Comparison of ENCODE assay signal across 9 cellular contexts in genomic region chr11:129785383-129786111, GRCh38. TPM values are rescaled to one million over a fixed set of nuclear protein-coding genes. Genes with fewer than 3 reads are reported as not detected.
DNase-seq lines count a peak whose midpoint lies in the region; ATAC-seq, FAIRE-seq and TF ChIP-seq lines count a peak whose summit lies in the region.
"Had no signal": no experiment of that assay in that cellular context is flagged by ENCODE, and none has a peak within 500 bp of the region (broad histone marks: within the 10 kb centered on the region; RNA-seq: fewer than 3 reads in every experiment).

No MANE protein-coding gene starts in this region.

- H3K4me3 ChIP-seq in vagina (no peak overlapping the region), coronary artery (no peak overlapping the region)

- intact Hi-C loops in vagina (cut with DNase I) = no loop called here

- in situ Hi-C loops in SK-MEL-5 (cut with HindIII; ENCODE audit: low pct_unique_long_range_greater_than_20kb, low sequenced_read_pairs) = no loop called here

- H3K36me3 ChIP-seq in vagina = no peaks in the 10 kb centered on the region

- no peak for TF ChIP-seq POLR2A in vagina (IDR thresholded peaks at IDR 0.05)

- DNase-seq in COR-L47 (lab: John Stamatoyannopoulos, UW) (peak; percentile 37), HTR-8/SVneo (ENCODE audit: insufficient read length, low spot score) (peak; percentile 7), SK-MEL-5 (ENCODE audit: low read depth, low spot score) (peak; percentile 9), left lobe of liver (ENCODE audit: low spot score) (no peak), vagina (ENCODE audit: extremely low spot score in 2 of 2) (no peak), NCI-H510A (lab: John Stamatoyannopoulos, UW) (no peak), retina (no peak), coronary artery (ENCODE audit: low spot score) (no peak)
- DNase-seq: activated CD8-positive, alpha-beta memory T cell treated with anti-CD3 and anti-CD28 coated beads, Interleukin-2, amount 50 U/mL, for 4 hours had no signal

- no peaks in the 10 kb centered on the region for H3K9me3 ChIP-seq in vagina

- ATAC-seq in left lobe of liver = peak; percentile 85

- TF ChIP-seq CTCF in vagina (IDR thresholded peaks at IDR 0.05) (no peak), coronary artery (IDR thresholded peaks at IDR 0.05) (no peak)

- no peaks in the 10 kb centered on the region for H3K27me3 ChIP-seq in vagina

- no peak overlapping the region for H3K27ac ChIP-seq in vagina
- no peak overlapping the region for H3K27ac ChIP-seq in coronary artery

- no peak for FAIRE-seq in HTR-8/SVneo (lab: Jason Lieb, UNC)

- H3K4me1 ChIP-seq in vagina = no peaks in the 10 kb centered on the region

RNA-seq across cellular contexts. Expression of gene TMEM45B, which starts 30.1 kb away (rescaled TPM):
- not detected in 2 replicates for total RNA-seq in SK-MEL-5 (2014; rRNA removed; shearing (Covaris generic))
- not detected in 2 replicates for polyA plus RNA-seq in SK-MEL-5 (2015; cell fraction: cytosol; rRNA removed)
- polyA plus RNA-seq in SK-MEL-5 (2015; cell fraction: nucleus; rRNA removed) = not detected in 2 replicates
- total RNA-seq in left lobe of liver = 16.1 TPM
- total RNA-seq in vagina = 10.1 TPM

Comparison
In these comparisons a context has a peak if more than half of its experiments do, and no peak if none do; other contexts are left out.
1. DNase-seq: peak in COR-L47 (single experiment), HTR-8/SVneo (single experiment) and SK-MEL-5 (single experiment); none in left lobe of liver (single experiment), vagina (0 of 2), NCI-H510A (single experiment), retina (single experiment) and coronary artery (single experiment).
2. RNA of gene TMEM45B, which starts 30.1 kb away (total RNA-seq): 16.1 TPM in left lobe of liver (single experiment) and 10.1 TPM in vagina (single experiment); not detected in SK-MEL-5; every median in the first group is over 10 times any median in the second.